In the genomic region with DNA sequence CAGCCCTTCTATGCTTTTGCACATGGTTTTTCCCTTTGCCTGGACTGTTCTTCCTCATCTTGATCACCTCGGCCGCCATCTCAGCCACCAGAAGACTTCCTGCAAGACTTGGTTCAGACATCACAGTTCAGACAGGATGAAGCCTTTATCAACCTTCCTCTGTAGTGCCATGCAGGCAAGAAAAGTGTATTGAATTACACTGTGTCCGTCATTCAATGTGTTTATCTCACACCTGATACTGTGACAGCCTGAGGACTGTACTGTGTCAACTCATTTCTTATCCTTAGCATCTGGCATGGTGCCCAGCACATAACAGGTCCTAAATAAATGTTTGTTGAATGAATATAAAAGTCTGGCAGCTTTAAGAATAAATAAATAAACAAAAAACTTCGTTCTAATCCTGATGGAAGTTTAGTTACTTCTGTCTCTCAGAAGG, we compare ENCODE assay signal across 13 cellular contexts.
DNase-seq lines count a peak whose midpoint lies in the region; ATAC-seq and TF ChIP-seq lines count a peak whose summit lies in the region.
"Had no signal": no experiment of that assay in that cellular context is flagged by ENCODE, and none has a peak within 500 bp of the region (broad histone marks: within the 10 kb centered on the region; RNA-seq: fewer than 3 reads in every experiment).

No MANE protein-coding gene starts in this region.

- DNase-seq in COLO668 (lab: John Stamatoyannopoulos, UW; ENCODE audit: unreplicated experiment) (peak; percentile 54), HEK293T (ENCODE audit: extremely low spot score) (no peak), NCI-H748 treated with DMSO at 0.1 percent for 48 hours (lab: John Stamatoyannopoulos, UW) (peak; percentile 10), left colon (peak in 1 of 2 donors; percentile 28)
- DNase-seq: ACHN; CD4-positive, alpha-beta T cell; MM.1S; NCI-H1105; NCI-H1694 treated with DMSO at 0.1 percent for 48 hours; SHP77 treated with DMSO at 0.1 percent for 48 hours had no signal

- ATAC-seq in left colon (peak; percentile 64), GM18502 (IDR thresholded peaks at IDR 0.05; ENCODE audit: poor library complexity, unreplicated experiment) (no peak), GM18867 (IDR thresholded peaks at IDR 0.05; ENCODE audit: unreplicated experiment) (no peak), HG03139 (IDR thresholded peaks at IDR 0.05; ENCODE audit: unreplicated experiment) (no peak)

- CTCF ChIA-PET in HEK293T (lab: Yijun Ruan, JAX), result no interaction called here

- POLR2A ChIA-PET in HEK293T (lab: Yijun Ruan, JAX), result no interaction called here

- intact Hi-C loops in left colon (cut with DNase I, micrococcal nuclease), result no loop called here

TF ChIP-seq in HEK293T, 16 proteins besides CTCF, POLR2A, EP300 and RAD21:
- TF ChIP-seq, protein P1, sequence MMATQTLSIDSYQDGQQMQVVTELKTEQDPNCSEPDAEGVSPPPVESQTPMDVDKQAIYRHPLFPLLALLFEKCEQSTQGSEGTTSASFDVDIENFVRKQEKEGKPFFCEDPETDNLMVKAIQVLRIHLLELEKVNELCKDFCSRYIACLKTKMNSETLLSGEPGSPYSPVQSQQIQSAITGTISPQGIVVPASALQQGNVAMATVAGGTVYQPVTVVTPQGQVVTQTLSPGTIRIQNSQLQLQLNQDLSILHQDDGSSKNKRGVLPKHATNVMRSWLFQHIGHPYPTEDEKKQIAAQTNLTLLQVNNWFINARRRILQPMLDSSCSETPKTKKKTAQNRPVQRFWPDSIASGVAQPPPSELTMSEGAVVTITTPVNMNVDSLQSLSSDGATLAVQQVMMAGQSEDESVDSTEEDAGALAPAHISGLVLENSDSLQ (IDR thresholded peaks at IDR 0.05), result peak; percentile 50; the same call in 1 of the 2 replicates
- no peak for TF ChIP-seq SP1 (IDR thresholded peaks at IDR 0.05)
